In genomic region chr19:8305798-8306197, GRCh38 we compare ENCODE assay signal across 12 cellular contexts. TPM values are rescaled to one million over a fixed set of nuclear protein-coding genes. Genes with fewer than 3 reads are reported as not detected.
DNase-seq lines count a peak whose midpoint lies in the region; ATAC-seq and TF ChIP-seq lines count a peak whose summit lies in the region.
"Had no signal": no experiment of that assay in that cellular context is flagged by ENCODE, and none has a peak within 500 bp of the region (broad histone marks: within the 10 kb centered on the region; RNA-seq: fewer than 3 reads in every experiment).

No MANE protein-coding gene starts in this region.

- ATAC-seq in activated T-helper 17 cell treated with anti-CD3 and anti-CD28 coated beads, Interleukin-2, amount 50 U/mL, for 72 hours (replicated peaks): no peak
- ATAC-seq in HG03457 (IDR thresholded peaks at IDR 0.05; ENCODE audit: unreplicated experiment): no peak

- CTCF ChIA-PET in A673 (lab: Charles Lee): no interaction called here

- H3K9ac ChIP-seq in mucosa of rectum (ENCODE audit: low read depth in 1 of 2, low read length in 2 of 2): peak overlapping the region; percentile 1 to 44

- DNase-seq in A673 (ENCODE audit: low spot score) (no peak), HFFc6 (peak; percentile 0), putamen (ENCODE audit: low spot score) (no peak), NCI-H82 treated with DMSO at 0.1 percent for 48 hours (lab: John Stamatoyannopoulos, UW; ENCODE audit: unreplicated experiment) (no peak), Ammon's horn (ENCODE audit: low spot score) (no peak)
- DNase-seq: cerebellar nuclear complex; GOT3; MG63; stimulated activated CD4-positive, alpha-beta T cell treated with anti-CD3 and anti-CD28 coated beads, Interleukin-2, amount 100 ng/mL, for 48 hours had no signal

- intact Hi-C loops in A673 (cut with micrococcal nuclease; ENCODE audit: unreplicated experiment): no loop called here

- TF ChIP-seq CTCF in A673 (conservative IDR thresholded peaks at IDR 0.05; ENCODE audit: low read depth, low read length) (no peak), HFFc6 (IDR thresholded peaks at IDR 0.05) (no peak)

- peaks cover 23% of the 10 kb centered on the region for H3K4me1 Mint-ChIP-seq in HFFc6 (ENCODE audit: low read depth)
- peaks cover 6% of the 10 kb centered on the region for H3K4me1 Mint-ChIP-seq in activated T-helper 17 cell treated with anti-CD3 and anti-CD28 coated beads, Interleukin-2, amount 50 U/mL, for 72 hours

- H3K9me3 ChIP-seq in A673 (ENCODE audit: low read depth, low read length, poor library complexity, severe bottlenecking) (no peaks in the 10 kb centered on the region), mucosa of rectum (ENCODE audit: control insufficient read depth in 2 of 2, low read length in 2 of 2) (no peaks in the 10 kb centered on the region)
- H3K9me3 ChIP-seq: MG63 had no signal

- no peak overlapping the region for H3K4me3 Mint-ChIP-seq in HFFc6
- peak overlapping the region; percentile 77 for H3K4me3 Mint-ChIP-seq in activated T-helper 17 cell treated with anti-CD3 and anti-CD28 coated beads, Interleukin-2, amount 50 U/mL, for 72 hours

- no TSS peak for BruUV-seq in A673 (replicated peaks; lab: Mats Ljungman, UMichigan)

- POLR2A ChIA-PET in A673 (lab: Charles Lee; ENCODE audit: low non-redundant PET): no interaction called here

- peak overlapping the region; percentile 90 for H3K27ac ChIP-seq in A673 (ENCODE audit: low read depth, low read length, poor library complexity, severe bottlenecking)
- peak overlapping the region; percentile 56 to 61 for H3K27ac ChIP-seq in mucosa of rectum (ENCODE audit: low read depth in 2 of 2, low read length in 2 of 2)

- H3K36me3 ChIP-seq in A673 (ENCODE audit: insufficient read depth, low read length, poor library complexity, severe bottlenecking) (peaks cover 13% of the 10 kb centered on the region), mucosa of rectum (ENCODE audit: control insufficient read depth in 2 of 2, insufficient read depth in 2 of 2, low read length in 2 of 2) (peaks cover 5 to 12% of the 10 kb centered on the region in 2 donors)

- no peak overlapping the region for H3K27ac Mint-ChIP-seq in HFFc6
- H3K27ac Mint-ChIP-seq in activated T-helper 17 cell treated with anti-CD3 and anti-CD28 coated beads, Interleukin-2, amount 50 U/mL, for 72 hours: peak overlapping the region; percentile 87

- H3K36me3 Mint-ChIP-seq in HFFc6 (ENCODE audit: low read depth): peaks cover 21% of the 10 kb centered on the region; the same call in 1 of the 2 replicates
- H3K36me3 Mint-ChIP-seq in activated T-helper 17 cell treated with anti-CD3 and anti-CD28 coated beads, Interleukin-2, amount 50 U/mL, for 72 hours (ENCODE audit: low read depth): peaks cover 83% of the 10 kb centered on the region

- peaks cover 15% of the 10 kb centered on the region for H3K4me1 ChIP-seq in A673 (ENCODE audit: insufficient read depth, low read length, poor library complexity, severe bottlenecking)
- H3K4me1 ChIP-seq in mucosa of rectum (ENCODE audit: control insufficient read depth in 2 of 2, insufficient read depth in 2 of 2, low read length in 2 of 2): peaks cover 29 to 30% of the 10 kb centered on the region in 2 donors

- no peaks in the 10 kb centered on the region; the same call in none of the 2 replicates for H3K27me3 Mint-ChIP-seq in HFFc6 (ENCODE audit: insufficient read depth)
- no peaks in the 10 kb centered on the region for H3K27me3 Mint-ChIP-seq in activated T-helper 17 cell treated with anti-CD3 and anti-CD28 coated beads, Interleukin-2, amount 50 U/mL, for 72 hours

- H3K27me3 ChIP-seq in A673 (replicated peaks; ENCODE audit: insufficient read depth, low read depth, low read length, poor library complexity) (no peaks in the 10 kb centered on the region), mucosa of rectum (ENCODE audit: control insufficient read depth in 2 of 2, insufficient read depth in 2 of 2, low read length in 2 of 2) (no peaks in the 10 kb centered on the region)
- H3K27me3 ChIP-seq: MG63 had no signal

- H3K9me3 Mint-ChIP-seq in HFFc6: no peaks in the 10 kb centered on the region
- H3K9me3 Mint-ChIP-seq in activated T-helper 17 cell treated with anti-CD3 and anti-CD28 coated beads, Interleukin-2, amount 50 U/mL, for 72 hours: no peaks in the 10 kb centered on the region

- no peak overlapping the region for H3K4me3 ChIP-seq in A673 (ENCODE audit: low read depth, low read length, poor library complexity, severe bottlenecking)
- peak overlapping the region; percentile 26 to 79 for H3K4me3 ChIP-seq in mucosa of rectum (ENCODE audit: low read length in 2 of 2)
- H3K4me3 ChIP-seq: MG63 had no signal

RNA-seq across cellular contexts. Expression of gene CD320, which starts 2.4 kb away (rescaled TPM):
- 121 and 135 TPM in 2 replicates for total RNA-seq in A673 (2021)
- 10 to 100 TPM; 54.2 to 65.7 (median 57.6) TPM for total RNA-seq in HFFc6 (2021; fragmentation: NEBNext Ultra II Directional; extraction: Animal tissue kit (Norgen Biotek cat#: 25700))
- total RNA-seq in activated T-helper 17 cell treated with anti-CD3 and anti-CD28 coated beads, Interleukin-2, amount 50 U/mL, for 72 hours: 10 to 100 TPM; 49.0 to 87.8 TPM

RNA-seq across cellular contexts. Expression of gene NDUFA7, which starts 15.4 kb away (rescaled TPM):
- 70.2 and 83.5 TPM in 2 replicates for total RNA-seq in A673 (2021)
- 10 to 100 TPM; 54.0 to 75.9 (median 61.1) TPM for total RNA-seq in HFFc6 (2021; fragmentation: NEBNext Ultra II Directional; extraction: Animal tissue kit (Norgen Biotek cat#: 25700))
- total RNA-seq in activated T-helper 17 cell treated with anti-CD3 and anti-CD28 coated beads, Interleukin-2, amount 50 U/mL, for 72 hours: 10 to 100 TPM; 42.6 to 51.3 TPM

RNA-seq across cellular contexts. Expression of gene RPS28, which starts 15.5 kb away (rescaled TPM):
- total RNA-seq in A673 (2021): 1,301 and 1,324 TPM in 2 replicates
- total RNA-seq in HFFc6 (2021; fragmentation: NEBNext Ultra II Directional; extraction: Animal tissue kit (Norgen Biotek cat#: 25700)): 1,000 to 10,000 TPM; 1,135 to 1,536 (median 1,376) TPM
- 1,000 to 10,000 TPM; 2,364 to 2,621 TPM for total RNA-seq in activated T-helper 17 cell treated with anti-CD3 and anti-CD28 coated beads, Interleukin-2, amount 50 U/mL, for 72 hours

RNA-seq across cellular contexts. Expression of gene KANK3, which starts 37.3 kb away (rescaled TPM):
- 0.73 and 1.1 TPM in 2 replicates for total RNA-seq in A673 (2021)
- under 1 TPM in 2 of 6 experiments, not detected in 4; 0.26 to 0.30 TPM for total RNA-seq in HFFc6 (2021; fragmentation: NEBNext Ultra II Directional; extraction: Animal tissue kit (Norgen Biotek cat#: 25700))
- total RNA-seq in activated T-helper 17 cell treated with anti-CD3 and anti-CD28 coated beads, Interleukin-2, amount 50 U/mL, for 72 hours: 1 to 10 TPM; 1.4 to 6.3 TPM

RNA-seq across cellular contexts. Expression of gene ANGPTL4, which starts 58.2 kb away (rescaled TPM):
- total RNA-seq in A673 (2021): 1.1 and 1.7 TPM in 2 replicates
- total RNA-seq in HFFc6 (2021; fragmentation: NEBNext Ultra II Directional; extraction: Animal tissue kit (Norgen Biotek cat#: 25700)): 1 to 10 TPM; 1.5 to 9.8 (median 2.0) TPM
- total RNA-seq in activated T-helper 17 cell treated with anti-CD3 and anti-CD28 coated beads, Interleukin-2, amount 50 U/mL, for 72 hours: 100 to 1,000 TPM in 1 of 2 donors, 1 to 10 TPM in 1; 4.8 to 120 TPM
